Comparison of ENCODE assay signal across 1 cellular context in the genomic region with DNA sequence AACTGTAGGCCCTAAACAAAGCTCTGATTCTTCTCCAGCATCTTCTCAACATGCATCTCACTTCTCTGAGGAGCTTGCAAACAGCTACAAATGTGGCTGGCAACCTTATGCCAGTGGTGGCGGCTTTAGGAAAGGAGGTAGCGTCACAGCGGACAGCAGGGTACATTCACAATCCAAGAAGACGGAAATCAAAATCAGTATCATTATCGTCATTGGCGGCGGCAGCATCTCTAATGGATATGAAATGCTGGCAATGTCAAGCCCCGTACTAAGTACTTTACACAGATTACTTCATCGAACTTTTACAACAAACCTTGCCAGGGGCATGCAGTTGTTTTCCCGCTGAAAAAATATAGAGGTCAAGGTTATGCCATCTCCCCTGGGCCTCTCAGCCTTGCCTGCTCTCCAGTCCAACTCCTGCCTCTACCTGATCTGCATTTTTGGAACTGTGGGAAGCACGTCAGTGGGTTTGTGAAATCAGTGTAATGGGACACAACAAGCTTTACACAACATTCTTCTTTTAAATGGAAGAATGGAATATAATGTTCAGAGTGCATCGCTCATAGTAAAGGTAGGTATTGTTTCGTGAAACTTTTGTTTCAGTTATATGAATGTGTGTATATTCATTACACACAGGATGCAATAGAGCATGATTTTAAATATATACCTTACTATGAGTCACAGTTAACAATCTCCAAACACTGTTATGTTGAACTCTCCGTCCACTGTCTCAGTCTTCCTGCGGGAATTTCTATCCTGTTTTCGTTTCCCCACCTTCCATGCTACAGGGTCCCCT.
A peak's percentile ranks its signal among the peaks of the same experiment; 100 is the strongest.
TF ChIP-seq lines count a peak whose summit lies in the region.

No MANE protein-coding gene starts in this region.

TF ChIP-seq in HepG2, 621 proteins besides CTCF, POLR2A, EP300 and RAD21 (continued from another document):
- TF ChIP-seq RARA (CRISPR knock-in tag; IDR thresholded peaks at IDR 0.05) (peak; percentile 48; the same call in 1 of the 2 replicates), ZNF781 (CRISPR knock-in tag; IDR thresholded peaks at IDR 0.05; ENCODE audit: borderline replicate concordance, not compliant biosample characterization) (no peak), PTBP1 (IDR thresholded peaks at IDR 0.05; ENCODE audit: low read depth, low read length, poor library complexity, severe bottlenecking) (no peak), ZFAT (CRISPR knock-in tag; conservative IDR thresholded peaks at IDR 0.05) (no peak), ZZZ3 (CRISPR knock-in tag; IDR thresholded peaks at IDR 0.05; ENCODE audit: borderline replicate concordance) (no peak), NR2F6 (IDR thresholded peaks at IDR 0.05) (peak; percentile 50; the same call in 1 of the 2 replicates), NR2F6 (CRISPR knock-in tag; IDR thresholded peaks at IDR 0.05) (0 out of 2 replicates have a peak, but pooled peaks have one; percentile 23), ONECUT2 (CRISPR knock-in tag; IDR thresholded peaks at IDR 0.05) (no peak), ZNF160 (CRISPR knock-in tag; IDR thresholded peaks at IDR 0.05) (no peak), ZSCAN29 (CRISPR knock-in tag; conservative IDR thresholded peaks at IDR 0.05) (no peak)
- TF ChIP-seq, protein P1, sequence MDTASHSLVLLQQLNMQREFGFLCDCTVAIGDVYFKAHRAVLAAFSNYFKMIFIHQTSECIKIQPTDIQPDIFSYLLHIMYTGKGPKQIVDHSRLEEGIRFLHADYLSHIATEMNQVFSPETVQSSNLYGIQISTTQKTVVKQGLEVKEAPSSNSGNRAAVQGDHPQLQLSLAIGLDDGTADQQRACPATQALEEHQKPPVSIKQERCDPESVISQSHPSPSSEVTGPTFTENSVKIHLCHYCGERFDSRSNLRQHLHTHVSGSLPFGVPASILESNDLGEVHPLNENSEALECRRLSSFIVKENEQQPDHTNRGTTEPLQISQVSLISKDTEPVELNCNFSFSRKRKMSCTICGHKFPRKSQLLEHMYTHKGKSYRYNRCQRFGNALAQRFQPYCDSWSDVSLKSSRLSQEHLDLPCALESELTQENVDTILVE (CRISPR knock-in tag; IDR thresholded peaks at IDR 0.05): no peak
- TF ChIP-seq, protein P2, sequence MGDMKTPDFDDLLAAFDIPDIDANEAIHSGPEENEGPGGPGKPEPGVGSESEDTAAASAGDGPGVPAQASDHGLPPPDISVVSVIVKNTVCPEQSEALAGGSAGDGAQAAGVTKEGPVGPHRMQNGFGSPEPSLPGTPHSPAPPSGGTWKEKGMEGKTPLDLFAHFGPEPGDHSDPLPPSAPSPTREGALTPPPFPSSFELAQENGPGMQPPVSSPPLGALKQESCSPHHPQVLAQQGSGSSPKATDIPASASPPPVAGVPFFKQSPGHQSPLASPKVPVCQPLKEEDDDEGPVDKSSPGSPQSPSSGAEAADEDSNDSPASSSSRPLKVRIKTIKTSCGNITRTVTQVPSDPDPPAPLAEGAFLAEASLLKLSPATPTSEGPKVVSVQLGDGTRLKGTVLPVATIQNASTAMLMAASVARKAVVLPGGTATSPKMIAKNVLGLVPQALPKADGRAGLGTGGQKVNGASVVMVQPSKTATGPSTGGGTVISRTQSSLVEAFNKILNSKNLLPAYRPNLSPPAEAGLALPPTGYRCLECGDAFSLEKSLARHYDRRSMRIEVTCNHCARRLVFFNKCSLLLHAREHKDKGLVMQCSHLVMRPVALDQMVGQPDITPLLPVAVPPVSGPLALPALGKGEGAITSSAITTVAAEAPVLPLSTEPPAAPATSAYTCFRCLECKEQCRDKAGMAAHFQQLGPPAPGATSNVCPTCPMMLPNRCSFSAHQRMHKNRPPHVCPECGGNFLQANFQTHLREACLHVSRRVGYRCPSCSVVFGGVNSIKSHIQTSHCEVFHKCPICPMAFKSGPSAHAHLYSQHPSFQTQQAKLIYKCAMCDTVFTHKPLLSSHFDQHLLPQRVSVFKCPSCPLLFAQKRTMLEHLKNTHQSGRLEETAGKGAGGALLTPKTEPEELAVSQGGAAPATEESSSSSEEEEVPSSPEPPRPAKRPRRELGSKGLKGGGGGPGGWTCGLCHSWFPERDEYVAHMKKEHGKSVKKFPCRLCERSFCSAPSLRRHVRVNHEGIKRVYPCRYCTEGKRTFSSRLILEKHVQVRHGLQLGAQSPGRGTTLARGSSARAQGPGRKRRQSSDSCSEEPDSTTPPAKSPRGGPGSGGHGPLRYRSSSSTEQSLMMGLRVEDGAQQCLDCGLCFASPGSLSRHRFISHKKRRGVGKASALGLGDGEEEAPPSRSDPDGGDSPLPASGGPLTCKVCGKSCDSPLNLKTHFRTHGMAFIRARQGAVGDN (CRISPR knock-in tag; IDR thresholded peaks at IDR 0.05): no peak
